Comparison of ENCODE assay signal across 8 cellular contexts in the genomic region with DNA sequence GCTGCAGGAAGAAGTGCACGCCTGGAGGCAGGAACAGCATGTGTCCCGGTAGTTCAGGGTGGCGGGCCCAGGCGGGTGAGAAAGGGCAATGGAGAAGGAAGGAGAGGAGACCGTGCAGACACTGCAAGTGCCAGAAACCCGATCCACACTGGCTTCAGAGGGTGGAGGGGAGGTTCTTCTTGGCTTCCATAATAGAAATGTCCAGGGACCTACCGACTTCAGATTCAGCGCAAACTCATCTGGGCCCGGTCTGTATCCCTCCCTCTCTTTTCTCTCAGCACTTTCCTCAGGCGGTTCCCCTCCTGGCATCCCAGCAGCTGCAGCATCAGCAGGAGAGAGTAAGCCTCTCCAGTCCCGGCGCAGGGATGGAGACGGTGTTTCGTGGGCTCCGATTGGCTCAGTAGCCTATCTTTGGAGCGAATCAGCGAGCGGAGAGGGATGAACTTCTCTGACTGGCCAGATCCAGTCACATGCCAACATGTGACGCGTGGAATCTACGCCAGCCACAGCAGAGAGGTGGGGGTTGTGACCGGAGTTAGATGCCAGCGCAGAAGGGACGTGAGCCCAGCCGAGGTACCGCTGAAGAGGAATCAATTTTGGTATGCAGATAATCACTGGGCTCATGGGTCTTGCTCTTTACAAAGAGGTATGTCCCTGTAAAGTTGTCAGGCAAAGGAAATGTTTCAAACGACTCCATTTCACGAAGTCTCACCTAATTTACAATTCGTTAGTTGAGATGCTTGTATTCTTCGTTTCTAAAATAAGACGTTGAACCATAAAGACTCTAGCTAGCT. TPM values are rescaled to one million over a fixed set of nuclear protein-coding genes. Genes with fewer than 3 reads are reported as not detected.
DNase-seq lines count a peak whose midpoint lies in the region; ATAC-seq and TF ChIP-seq lines count a peak whose summit lies in the region.

No MANE protein-coding gene starts in this region.

- no peak overlapping the region for H3K23ac ChIP-seq in neuronal stem cell (ENCODE audit: low read depth, low read length, poor library complexity)

- no peak overlapping the region for H4K91ac ChIP-seq in neuronal stem cell (ENCODE audit: low read depth, low read length, poor library complexity)

- H3K27me3 ChIP-seq in SJSA1 (replicated peaks) (no peaks in the 10 kb centered on the region), gastroesophageal sphincter (no peaks in the 10 kb centered on the region), neuronal stem cell (ENCODE audit: control insufficient read depth in 3 of 3, insufficient read depth in 3 of 3, low read depth in 1 of 3, low read length in 3 of 3) (no peaks in the 10 kb centered on the region), subcutaneous abdominal adipose tissue (ENCODE audit: control insufficient read depth in 5 of 5, insufficient read depth in 4 of 5, low read length in 5 of 5) (no peaks in the 10 kb centered on the region)

- H4K8ac ChIP-seq in neuronal stem cell (ENCODE audit: low read depth, low read length) = no peak overlapping the region

- H3K27me3 Mint-ChIP-seq in activated naive CD4-positive, alpha-beta T cell treated with anti-CD3 and anti-CD28 coated beads for 36 hours (ENCODE audit: low read depth) = no peaks in the 10 kb centered on the region

- H2BK5ac ChIP-seq in neuronal stem cell (ENCODE audit: low read length) = no peak overlapping the region

- peak overlapping the region; percentile 73 for H3K27ac Mint-ChIP-seq in activated naive CD4-positive, alpha-beta T cell treated with anti-CD3 and anti-CD28 coated beads for 36 hours

- no peak overlapping the region for H3K14ac ChIP-seq in neuronal stem cell (ENCODE audit: low read length)

- H3K4me2 ChIP-seq in neuronal stem cell (ENCODE audit: insufficient read depth, low read length, poor library complexity, severe bottlenecking) = peak overlapping the region; percentile 92

- no peak overlapping the region for H2BK15ac ChIP-seq in neuronal stem cell (ENCODE audit: low read length)

- no peaks in the 10 kb centered on the region for H3K79me1 ChIP-seq in neuronal stem cell (ENCODE audit: low read depth, low read length)

- TF ChIP-seq CTCF in HFF-Myc (IDR thresholded peaks at IDR 0.05; ENCODE audit: low read depth, low read length, missing control alignments) (no peak), gastroesophageal sphincter (IDR thresholded peaks at IDR 0.05) (no peak)

- peak; percentile 96 for ATAC-seq in gastroesophageal sphincter

- H3K4me3 ChIP-seq in HFF-Myc (replicated peaks; ENCODE audit: low read depth, low read length) (peak overlapping the region; percentile 73), SJSA1 (peak overlapping the region; percentile 44), gastroesophageal sphincter (peak overlapping the region; percentile 50 to 52), neuronal stem cell (ENCODE audit: low read length in 2 of 2) (peak overlapping the region; percentile 56 to 86), subcutaneous abdominal adipose tissue (ENCODE audit: low read depth in 1 of 5, low read length in 5 of 5) (peak overlapping the region; percentile 67 to 87 (median 79))

- H3K4me1 Mint-ChIP-seq in activated naive CD4-positive, alpha-beta T cell treated with anti-CD3 and anti-CD28 coated beads for 36 hours (ENCODE audit: low read depth) = peaks cover 38% of the 10 kb centered on the region

- no peaks in the 10 kb centered on the region for H3K9me3 Mint-ChIP-seq in activated naive CD4-positive, alpha-beta T cell treated with anti-CD3 and anti-CD28 coated beads for 36 hours

- H2BK12ac ChIP-seq in neuronal stem cell (ENCODE audit: low read length) = no peak overlapping the region

- H3K27ac ChIP-seq in SJSA1 (no peak overlapping the region; the same call in 1 of the 2 replicates), gastroesophageal sphincter (peak overlapping the region; percentile 88 to 100 (median 92)), neuronal stem cell (replicated peaks; ENCODE audit: low read length) (peak overlapping the region; percentile 44), subcutaneous abdominal adipose tissue (ENCODE audit: low read depth, low read length) (peak overlapping the region; percentile 70)

- peak overlapping the region; percentile 89 for H3K9ac ChIP-seq in neuronal stem cell (ENCODE audit: low read depth, low read length, poor library complexity)
- peak overlapping the region in 4 of 5 donors; percentile 48 to 64 (median 60) for H3K9ac ChIP-seq in subcutaneous abdominal adipose tissue (ENCODE audit: low read length in 5 of 5)

- H2AFZ ChIP-seq in neuronal stem cell (ENCODE audit: low read length) = peak overlapping the region; percentile 84

- no peaks in the 10 kb centered on the region for H3K36me3 Mint-ChIP-seq in activated naive CD4-positive, alpha-beta T cell treated with anti-CD3 and anti-CD28 coated beads for 36 hours (ENCODE audit: low read depth)

- CTCF ChIA-PET in activated naive CD4-positive, alpha-beta T cell treated with anti-CD3 and anti-CD28 coated beads for 36 hours (lab: Charles Lee) = no interaction called here

- intact Hi-C loops in activated naive CD4-positive, alpha-beta T cell treated with anti-CD3 and anti-CD28 coated beads for 36 hours (cut with micrococcal nuclease) = loop anchor here (2.0 kb wide), 1 partner anchor 75 kb away; a partner anchor contains a TSS

- H3K18ac ChIP-seq in neuronal stem cell (ENCODE audit: low read length) = peak overlapping the region; percentile 29

- peak overlapping the region; percentile 86 for H3K4me3 Mint-ChIP-seq in activated naive CD4-positive, alpha-beta T cell treated with anti-CD3 and anti-CD28 coated beads for 36 hours

- DNase-seq in GM04503 (ENCODE audit: low read depth) (peak; percentile 90), HFF-Myc (ENCODE audit: extremely low read depth, low read depth) (peak; percentile 91), MV-4-11 (lab: John Stamatoyannopoulos, UW) (peak; percentile 91), SJSA1 (ENCODE audit: low read depth in 1 of 2, low spot score in 2 of 2) (peak; percentile 82 to 90), neuronal stem cell (ENCODE audit: low spot score) (peak; percentile 93)
- peak; percentile 95 for DNase-seq in activated naive CD4-positive, alpha-beta T cell treated with anti-CD3 and anti-CD28 coated beads for 36 hours

- no peak overlapping the region for H3K4ac ChIP-seq in neuronal stem cell (ENCODE audit: low read length)

- H3K4me1 ChIP-seq in SJSA1 (replicated peaks) (peaks cover 24% of the 10 kb centered on the region), gastroesophageal sphincter (peaks cover 3 to 43% (median 6%) of the 10 kb centered on the region in 3 donors), neuronal stem cell (ENCODE audit: control insufficient read depth in 2 of 2, insufficient read depth in 1 of 2, low read depth in 1 of 2, low read length in 2 of 2) (peaks cover 2 to 4% of the 10 kb centered on the region in 2 donors), subcutaneous abdominal adipose tissue (ENCODE audit: control insufficient read depth in 5 of 5, insufficient read depth in 5 of 5, low read length in 5 of 5) (peaks cover 0 to 37% (median 27%) of the 10 kb centered on the region in 5 donors)

- 0 to 1% methylated on average over 16 to 20 of the region's 31 CpGs for WGBS in gastroesophageal sphincter (ENCODE audit: low coverage in 1 of 2), 2 donors
- WGBS in neuronal stem cell (ENCODE audit: extremely low coverage in 2 of 2, insufficient read length in 2 of 2, insufficient replicate concordance in 1 of 2), 2 donors = no CpG with 5 or more reads among the region's 31 CpGs

- TF ChIP-seq POLR2A in gastroesophageal sphincter (IDR thresholded peaks at IDR 0.05) = peak; percentile 42 to 76

- TF ChIP-seq EP300 in gastroesophageal sphincter (IDR thresholded peaks at IDR 0.05) = no peak

- H3K9me3 ChIP-seq in SJSA1 (replicated peaks) (no peaks in the 10 kb centered on the region), gastroesophageal sphincter (no peaks in the 10 kb centered on the region), neuronal stem cell (replicated peaks in 1 of 2; ENCODE audit: control insufficient read depth in 2 of 2, insufficient read depth in 1 of 2, low read depth in 1 of 2, low read length in 2 of 2) (no peaks in the 10 kb centered on the region), subcutaneous abdominal adipose tissue (ENCODE audit: control insufficient read depth in 5 of 5, low read length in 5 of 5) (no peaks in the 10 kb centered on the region)

- H3K36me3 ChIP-seq in SJSA1 = 0 out of 2 replicates have a peak, but pooled peaks cover 2% of the 10 kb centered on the region
- H3K36me3 ChIP-seq in gastroesophageal sphincter = no peaks in the 10 kb centered on the region
- peaks cover 0 to 12% of the 10 kb centered on the region in 2 donors for H3K36me3 ChIP-seq in neuronal stem cell (replicated peaks in 1 of 2; ENCODE audit: control insufficient read depth in 2 of 2, insufficient read depth in 2 of 2, low read length in 2 of 2)
- H3K36me3 ChIP-seq in subcutaneous abdominal adipose tissue (ENCODE audit: control insufficient read depth in 5 of 5, insufficient read depth in 5 of 5, low read length in 5 of 5) = no peaks in the 10 kb centered on the region

- no peak overlapping the region for H2AK5ac ChIP-seq in neuronal stem cell (ENCODE audit: low read depth, low read length)

- H2BK120ac ChIP-seq in neuronal stem cell (ENCODE audit: low read depth, low read length) = no peak overlapping the region

RNA-seq across cellular contexts. Expression of a gene that starts 1.9 kb away (rescaled TPM):
- 37.1 and 59.9 TPM in 2 replicates for total RNA-seq in SJSA1 (2014; rRNA removed; shearing (Covaris generic))
- 10 to 100 TPM; 31.1 to 33.7 TPM for total RNA-seq in activated naive CD4-positive, alpha-beta T cell treated with anti-CD3 and anti-CD28 coated beads for 36 hours
- total RNA-seq in gastroesophageal sphincter = 10 to 100 TPM; 20.9 to 27.6 (median 23.4) TPM
- polyA plus RNA-seq in neuronal stem cell (2013, experiment 1 of 2) = 52.4 TPM
- 52.5 TPM for polyA plus RNA-seq in neuronal stem cell (2013, experiment 2 of 2)
